Comparison of ENCODE assay signal across 27 cellular contexts in the genomic region with DNA sequence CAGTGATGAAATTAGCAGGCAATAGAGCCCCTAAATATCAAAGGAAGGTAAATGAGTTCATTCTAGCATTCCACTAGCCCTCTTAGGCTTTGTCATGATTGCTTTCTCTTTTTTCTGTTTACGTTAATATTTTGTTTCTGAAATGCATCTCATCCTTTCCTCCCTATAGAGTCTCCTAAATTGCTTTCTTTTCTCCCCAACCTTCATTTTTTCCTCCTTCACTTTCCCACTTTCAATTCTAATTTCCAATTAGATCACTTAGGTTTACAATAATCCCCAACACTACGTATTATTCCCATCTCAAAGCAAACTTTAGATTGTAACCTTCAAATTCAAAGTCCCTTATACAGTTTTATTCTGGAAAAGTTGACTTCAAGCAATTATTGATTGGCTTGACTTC.
"Had no signal": no experiment of that assay in that cellular context is flagged by ENCODE, and none has a peak within 500 bp of the region (broad histone marks: within the 10 kb centered on the region; RNA-seq: fewer than 3 reads in every experiment).

No MANE protein-coding gene starts in this region.

- H3K27ac ChIP-seq: left lung, parathyroid adenoma, right lobe of liver, skin epidermis, suprapubic skin, thoracic aorta, tibial artery, upper lobe of right lung had no signal

- H3K9me3 ChIP-seq: heart right ventricle, left lung, right atrium auricular region, right lobe of liver, suprapubic skin, thoracic aorta, tibial artery, upper lobe of right lung had no signal

- H3K4me3 Mint-ChIP-seq: mesothelial cell of epicardium; naive B cell; natural killer cell; stimulated activated naive CD8-positive, alpha-beta T cell treated with anti-CD3 and anti-CD28 coated beads, Interleukin-15, Interleukin-2, amounts not matched to agents 100 ng/mL and 50 ng/mL, for 24 hours had no signal

- H2AFZ ChIP-seq: parathyroid adenoma had no signal

- H3K4me3 ChIP-seq: heart right ventricle, left lung, lung, right atrium auricular region, right lobe of liver, skin epidermis, suprapubic skin, thoracic aorta, tibial artery, upper lobe of right lung had no signal

- H3K9me3 Mint-ChIP-seq: mesothelial cell of epicardium; naive B cell; natural killer cell; stimulated activated naive CD8-positive, alpha-beta T cell treated with anti-CD3 and anti-CD28 coated beads, Interleukin-15, Interleukin-2, amounts not matched to agents 100 ng/mL and 50 ng/mL, for 24 hours had no signal

- H3K27me3 Mint-ChIP-seq: stimulated activated naive CD8-positive, alpha-beta T cell treated with anti-CD3 and anti-CD28 coated beads, Interleukin-15, Interleukin-2, amounts not matched to agents 100 ng/mL and 50 ng/mL, for 24 hours had no signal

- DNase-seq: heart right ventricle; hippocampal formation; left colon; left lung; mesendoderm; naive B cell; natural killer cell; nucleus accumbens; right lobe of liver; stimulated activated CD4-positive, alpha-beta T cell treated with anti-CD3 and anti-CD28 coated beads, Interleukin-12 subunit alpha, Interleukin-12 subunit beta, amount 100 ng/mL, for 4 hours; stimulated activated CD4-positive, alpha-beta T cell treated with anti-CD3 and anti-CD28 coated beads, Interleukin-15, amount 100 ng/mL, for 24 hours; stimulated activated CD4-positive, alpha-beta T cell treated with anti-CD3 and anti-CD28 coated beads, Interleukin-2, amount 100 ng/mL, for 24 hours; stimulated activated CD4-positive, alpha-beta T cell treated with anti-CD3 and anti-CD28 coated beads, Interleukin-4, amount 100 ng/mL, for 1 hour; stimulated activated naive CD4-positive, alpha-beta T cell; tibial artery; trophoblast cell; upper lobe of right lung had no signal

- H3K9ac ChIP-seq: parathyroid adenoma had no signal

- H3K79me2 ChIP-seq: parathyroid adenoma had no signal

- H3K27ac Mint-ChIP-seq: mesothelial cell of epicardium; natural killer cell; stimulated activated naive CD8-positive, alpha-beta T cell treated with anti-CD3 and anti-CD28 coated beads, Interleukin-15, Interleukin-2, amounts not matched to agents 100 ng/mL and 50 ng/mL, for 24 hours had no signal

- H3K4me1 Mint-ChIP-seq: natural killer cell had no signal

- H3K27me3 ChIP-seq: heart right ventricle, left lung, right atrium auricular region, right lobe of liver, suprapubic skin, tibial artery, upper lobe of right lung had no signal

- H3K36me3 Mint-ChIP-seq: natural killer cell had no signal

- H3K36me3 ChIP-seq: heart right ventricle, left lung, right atrium auricular region, right lobe of liver, suprapubic skin, thoracic aorta, tibial artery, upper lobe of right lung had no signal

- H3K4me1 ChIP-seq: left lung, parathyroid adenoma, right atrium auricular region, right lobe of liver, suprapubic skin, upper lobe of right lung had no signal

- FAIRE-seq: keratinocyte, urothelium cell line had no signal

- ATAC-seq: heart right ventricle, left colon, left lung, natural killer cell, right lobe of liver, upper lobe of right lung had no signal
